Comparison of ENCODE assay signal across 8 cellular contexts in genomic region chr6:38638941-38639497, GRCh38. TPM values are rescaled to one million over a fixed set of nuclear protein-coding genes. Genes with fewer than 3 reads are reported as not detected.
DNase-seq lines count a peak whose midpoint lies in the region; ATAC-seq and TF ChIP-seq lines count a peak whose summit lies in the region.

No MANE protein-coding gene starts in this region.

- in situ Hi-C loops in mammary epithelial cell (cut with MboI; ENCODE audit: low sequenced_read_pairs in 2 of 2), result no loop called here

- peaks cover 11% of the 10 kb centered on the region for H3K4me1 ChIP-seq in mammary epithelial cell (ENCODE audit: insufficient read depth, low read length)

- H2AFZ ChIP-seq in mammary epithelial cell (ENCODE audit: low read depth, low read length), result peak overlapping the region; percentile 92

- H3K4me3 Mint-ChIP-seq in WTC11, result peak overlapping the region; percentile 84

- 7% methylated on average over 9 of the region's 15 CpGs for WGBS in mammary epithelial cell (ENCODE audit: low coverage, missing lambda C conversion rate)

- H3K27ac Mint-ChIP-seq in WTC11, result peak overlapping the region; percentile 78

- no peaks in the 10 kb centered on the region for H3K36me3 ChIP-seq in mammary epithelial cell (ENCODE audit: insufficient read depth, low read length)
- no peaks in the 10 kb centered on the region for H3K36me3 ChIP-seq in kidney epithelial cell (ENCODE audit: control insufficient read depth, insufficient read depth, low read length)

- H3K27me3 Mint-ChIP-seq in WTC11 (ENCODE audit: low read depth), result peaks cover 6% of the 10 kb centered on the region; the same call in 1 of the 2 replicates

- BruUV-seq in mammary epithelial cell (replicated peaks; lab: Mats Ljungman, UMichigan), result TSS peak; percentile 31

- H3K4me3 ChIP-seq in Jurkat, Clone E6-1 (ENCODE audit: low read length), result peak overlapping the region; percentile 88
- peak overlapping the region; percentile 57 to 96 (median 76) for H3K4me3 ChIP-seq in mammary epithelial cell (replicated peaks in 1 of 3; ENCODE audit: insufficient read depth in 1 of 3, low read depth in 2 of 3, low read length in 3 of 3)
- peak overlapping the region; percentile 92 for H3K4me3 ChIP-seq in kidney epithelial cell (ENCODE audit: low read depth, low read length)

- H3K4me1 Mint-ChIP-seq in WTC11, result peaks cover 11% of the 10 kb centered on the region

- H3K4me2 ChIP-seq in mammary epithelial cell (ENCODE audit: insufficient read depth, low read depth, low read length), result peak overlapping the region; percentile 84

- H3K9me3 ChIP-seq in mammary epithelial cell (replicated peaks; ENCODE audit: insufficient read depth, low read length), result no peaks in the 10 kb centered on the region

- H3K36me3 Mint-ChIP-seq in WTC11, result no peaks in the 10 kb centered on the region

- no peak for TF ChIP-seq CTCF in WTC11 (IDR thresholded peaks at IDR 0.05)
- no peak for TF ChIP-seq CTCF in mammary epithelial cell (conservative IDR thresholded peaks at IDR 0.05 in 1 of 2, IDR thresholded peaks at IDR 0.05 in 1 of 2; ENCODE audit: extremely low read depth in 1 of 2, insufficient read depth in 1 of 2, low read depth in 1 of 2, low read length in 2 of 2)
- no peak for TF ChIP-seq CTCF in kidney epithelial cell (IDR thresholded peaks at IDR 0.05; ENCODE audit: insufficient read depth, low read length, poor library complexity, severe bottlenecking)

- DNase-seq in COLO668 (lab: John Stamatoyannopoulos, UW; ENCODE audit: unreplicated experiment) (peak; percentile 34), WTC11 (ENCODE audit: low spot score) (no peak), mammary epithelial cell (peak; percentile 56), kidney epithelial cell (ENCODE audit: low read depth) (peak; percentile 7), NCI-H1930 (lab: John Stamatoyannopoulos, UW) (no peak)
- peak; percentile 28 for DNase-seq in Jurkat, Clone E6-1 (ENCODE audit: low read depth, low spot score)
- DNase-seq in stimulated activated CD4-positive, alpha-beta T cell treated with anti-CD3 and anti-CD28 coated beads, Interleukin-2, amount 100 ng/mL, for 24 hours, result peak; percentile 62 to 69

- POLR2A ChIA-PET in WTC11 (lab: Charles Lee), result no interaction called here

- CTCF ChIA-PET in WTC11 (lab: Charles Lee) (interaction anchor here (0.6 kb wide), 1 partner anchor 136 kb away, joined by 3 read pairs; no protein-coding TSS in a partner anchor), mammary epithelial cell (lab: Charles Lee; ENCODE audit: low non-redundant PET) (no interaction called here)

- H3K27me3 ChIP-seq in mammary epithelial cell (ENCODE audit: insufficient read depth, low read length) (no peaks in the 10 kb centered on the region), kidney epithelial cell (ENCODE audit: control insufficient read depth, insufficient read depth, low read length) (no peaks in the 10 kb centered on the region)

- intact Hi-C loops in mammary epithelial cell (cut with micrococcal nuclease), result no loop called here

- dilution Hi-C loops in mammary epithelial cell (cut with HindIII; ENCODE audit: low sequenced_read_pairs), result no loop called here

- H3K79me2 ChIP-seq in mammary epithelial cell (ENCODE audit: insufficient read depth, low read length), result peaks cover 39% of the 10 kb centered on the region

- peak overlapping the region; percentile 91 for H3K9ac ChIP-seq in mammary epithelial cell (ENCODE audit: insufficient read depth, low read length)

- H3K9me3 Mint-ChIP-seq in WTC11, result no peaks in the 10 kb centered on the region

- ATAC-seq in GM21619 (IDR thresholded peaks at IDR 0.05; ENCODE audit: unreplicated experiment) (peak; percentile 26), WTC11 (peak; percentile 40)

- H3K27ac ChIP-seq in mammary epithelial cell (ENCODE audit: insufficient read depth, low read depth, low read length), result peak overlapping the region; percentile 94

- no peaks in the 10 kb centered on the region for H4K20me1 ChIP-seq in mammary epithelial cell (ENCODE audit: insufficient read depth, low read length)

TF ChIP-seq in WTC11, 78 proteins besides CTCF, POLR2A, EP300 and RAD21:
- TF ChIP-seq E2F1 (CRISPR knock-in tag; IDR thresholded peaks at IDR 0.05), result no peak
- TF ChIP-seq FOXJ3 (CRISPR knock-in tag; IDR thresholded peaks at IDR 0.05; ENCODE audit: borderline replicate concordance), result no peak
- TF ChIP-seq E2F5 (CRISPR knock-in tag; IDR thresholded peaks at IDR 0.05), result no peak
- TF ChIP-seq ZNF317 (CRISPR knock-in tag; IDR thresholded peaks at IDR 0.05; ENCODE audit: borderline replicate concordance, low read depth), result no peak
- TF ChIP-seq ESRRA (CRISPR knock-in tag; IDR thresholded peaks at IDR 0.05; ENCODE audit: borderline replicate concordance), result no peak
- no peak for TF ChIP-seq ZMAT4 (CRISPR knock-in tag; IDR thresholded peaks at IDR 0.05)
- no peak for TF ChIP-seq PREB (CRISPR knock-in tag; IDR thresholded peaks at IDR 0.05; ENCODE audit: borderline replicate concordance)
- TF ChIP-seq RELA (CRISPR knock-in tag; IDR thresholded peaks at IDR 0.05; ENCODE audit: borderline replicate concordance), result no peak
- no peak for TF ChIP-seq ZNF219 (CRISPR knock-in tag; IDR thresholded peaks at IDR 0.05; ENCODE audit: borderline replicate concordance)
- TF ChIP-seq GTF2I (CRISPR knock-in tag; conservative IDR thresholded peaks at IDR 0.05), result no peak

RNA-seq across cellular contexts. Expression of gene BTBD9, which starts 0.7 kb away (rescaled TPM):
- polyA plus RNA-seq in Jurkat, Clone E6-1 (2012; ENCODE audit: insufficient read depth, insufficient read length), result 2.6 TPM
- total RNA-seq in WTC11 (2021), result 4.2 to 4.5 TPM (median 4.3 TPM) in 3 replicates
- total RNA-seq in mammary epithelial cell, result 10 to 100 TPM; 14.8 to 15.0 TPM
- 3.6 TPM for polyA plus RNA-seq in mammary epithelial cell
- polyA minus RNA-seq in mammary epithelial cell, result 73.1 TPM
- 7.3 and 10.5 TPM in 2 replicates for total RNA-seq in kidney epithelial cell

Comparison
In these comparisons a context has a peak if more than half of its experiments do, and no peak if none do; other contexts are left out.
1. DNase-seq: peak in COLO668 (single experiment), Jurkat, Clone E6-1 (single experiment), mammary epithelial cell (single experiment), kidney epithelial cell (single experiment) and stimulated activated CD4-positive, alpha-beta T cell treated with anti-CD3 and anti-CD28 coated beads, Interleukin-2, amount 100 ng/mL, for 24 hours (2 of 2); none in WTC11 (single experiment) and NCI-H1930 (0 of 2).
2. Peak in every context shown above with its lines, with median percentiles within 50 percentile points of each other: H3K4me3 ChIP-seq.